In genomic region chr20:19695081-19695480, GRCh38 we compare ENCODE assay signal across 19 cellular contexts.
"Had no signal": no experiment of that assay in that cellular context is flagged by ENCODE, and none has a peak within 500 bp of the region (broad histone marks: within the 10 kb centered on the region; RNA-seq: fewer than 3 reads in every experiment).

No MANE protein-coding gene starts in this region.

- H3K9me3 ChIP-seq: neutrophil, stomach, testis had no signal

- H3K4me1 Mint-ChIP-seq: immature natural killer cell had no signal

- H3K9ac ChIP-seq: parathyroid adenoma had no signal

- H3K9me3 Mint-ChIP-seq: activated naive CD8-positive, alpha-beta T cell treated with anti-CD3 and anti-CD28 coated beads, Interleukin-2, amount 10 ng/mL, durations not matched to agents 7 days and 5 days; activated T-helper 1 cell treated with anti-CD3 and anti-CD28 coated beads, Interleukin-12 subunit alpha, Interleukin-12 subunit beta, Interleukin-2, Interleukin-4 antibody, amounts not matched to agents 30 ng/mL and 10 ng/mL and 1 ng/mL, durations not matched to agents 14 hours and 24 hours and 36 hours; immature natural killer cell; naive B cell had no signal

- H2AFZ ChIP-seq: parathyroid adenoma had no signal

- H3K4me3 Mint-ChIP-seq: activated naive CD8-positive, alpha-beta T cell treated with anti-CD3 and anti-CD28 coated beads, Interleukin-2, amount 10 ng/mL, durations not matched to agents 7 days and 5 days; activated T-helper 1 cell treated with anti-CD3 and anti-CD28 coated beads, Interleukin-12 subunit alpha, Interleukin-12 subunit beta, Interleukin-2, Interleukin-4 antibody, amounts not matched to agents 30 ng/mL and 10 ng/mL and 1 ng/mL, durations not matched to agents 14 hours and 24 hours and 36 hours; brain; immature natural killer cell; naive B cell had no signal

- H3K36me3 Mint-ChIP-seq: activated naive CD8-positive, alpha-beta T cell treated with anti-CD3 and anti-CD28 coated beads, Interleukin-2, amount 10 ng/mL, durations not matched to agents 7 days and 5 days; immature natural killer cell; naive B cell had no signal

- H3K27ac ChIP-seq: neutrophil, parathyroid adenoma, stomach, testis had no signal

- H3K4me3 ChIP-seq: lung, stomach, testis had no signal

- H3K27me3 ChIP-seq: neutrophil, stomach, testis had no signal

- DNase-seq: activated CD4-positive, alpha-beta T cell treated with anti-CD3 and anti-CD28 coated beads, Interleukin-2, amount 50 U/mL, for 1 hour; activated naive CD4-positive, alpha-beta T cell; activated naive CD8-positive, alpha-beta T cell treated with anti-CD3 and anti-CD28 coated beads, Interleukin-2, amount 10 ng/mL, durations not matched to agents 7 days and 5 days; central memory CD4-positive, alpha-beta T cell; cortex of kidney; effector memory CD4-positive, alpha-beta T cell; foreskin fibroblast; immature natural killer cell; left cardiac atrium; naive B cell; stimulated activated CD4-positive, alpha-beta T cell treated with anti-CD3 and anti-CD28 coated beads, Interleukin-12 subunit alpha, Interleukin-12 subunit beta, amount 100 ng/mL, for 4 hours; stimulated activated CD4-positive, alpha-beta T cell treated with anti-CD3 and anti-CD28 coated beads, Interleukin-2, amount 100 ng/mL, for 24 hours; stomach; testis had no signal

- H3K27ac Mint-ChIP-seq: activated naive CD8-positive, alpha-beta T cell treated with anti-CD3 and anti-CD28 coated beads, Interleukin-2, amount 10 ng/mL, durations not matched to agents 7 days and 5 days; activated T-helper 1 cell treated with anti-CD3 and anti-CD28 coated beads, Interleukin-12 subunit alpha, Interleukin-12 subunit beta, Interleukin-2, Interleukin-4 antibody, amounts not matched to agents 30 ng/mL and 10 ng/mL and 1 ng/mL, durations not matched to agents 14 hours and 24 hours and 36 hours; brain; immature natural killer cell had no signal

- H3K4me1 ChIP-seq: parathyroid adenoma, testis had no signal
